8 cellular contexts compared by ENCODE assay signal in genomic region chr9:127976498-127976897, GRCh38. TPM values are rescaled to one million over a fixed set of nuclear protein-coding genes. Genes with fewer than 3 reads are reported as not detected.
DNase-seq lines count a peak whose midpoint lies in the region; ATAC-seq and TF ChIP-seq lines count a peak whose summit lies in the region.

No MANE protein-coding gene starts in this region.

- H3K27ac ChIP-seq in Panc1 (ENCODE audit: low read length) (peak overlapping the region; percentile 94), stomach smooth muscle (ENCODE audit: low read length) (peak overlapping the region; percentile 24)

- no TSS peak for BruUV-seq in Panc1 (replicated peaks; lab: Mats Ljungman, UMichigan)

- ATAC-seq in Panc1 (no peak), esophagus mucosa (peak; percentile 46), GM19463 (IDR thresholded peaks at IDR 0.05; ENCODE audit: unreplicated experiment) (no peak), HG02588 (IDR thresholded peaks at IDR 0.05; ENCODE audit: unreplicated experiment) (no peak), GM18870 (IDR thresholded peaks at IDR 0.05; ENCODE audit: unreplicated experiment) (no peak)

- intact Hi-C loops in Panc1 (cut with micrococcal nuclease; ENCODE audit: unreplicated experiment), result loop anchor here (5.0 kb wide), 1 partner anchor 34 kb away; no protein-coding TSS in a partner anchor

- POLR2A ChIA-PET in Panc1 (lab: Charles Lee), result interaction anchor here (0.5 kb wide), 1 partner anchor 9 kb away, joined by 4 read pairs; no protein-coding TSS in a partner anchor

- no peaks in the 10 kb centered on the region for H3K9me3 ChIP-seq in Panc1 (ENCODE audit: control insufficient read depth, insufficient read depth, low read depth, low read length)
- no peaks in the 10 kb centered on the region for H3K9me3 ChIP-seq in stomach smooth muscle (ENCODE audit: control insufficient read depth in 2 of 2, low read length in 2 of 2)

- in situ Hi-C loops in Panc1 (cut with HindIII; ENCODE audit: low pct_unique_long_range_greater_than_20kb, low sequenced_read_pairs), result no loop called here

- H3K9ac ChIP-seq in stomach smooth muscle (ENCODE audit: low read length in 2 of 2), result peak overlapping the region; percentile 36 to 44

- DNase-seq in activated CD4-positive, CD25-positive, alpha-beta regulatory T cell treated with anti-CD3 and anti-CD28 coated beads, Interleukin-2, amount 50 U/mL, for 72 hours, result peak; percentile 29
- no peak for DNase-seq in activated CD4-positive, CD25-positive, alpha-beta regulatory T cell (lab: John Stamatoyannopoulos, UW)
- DNase-seq in Panc1 (ENCODE audit: low read depth, low spot score), result no peak

- peaks cover 38% of the 10 kb centered on the region for H3K4me1 ChIP-seq in Panc1 (ENCODE audit: control insufficient read depth, insufficient read depth, low read length)
- H3K4me1 ChIP-seq in stomach smooth muscle (ENCODE audit: control insufficient read depth, insufficient read depth, low read length), result peaks cover 87% of the 10 kb centered on the region

- CTCF ChIA-PET in Panc1 (lab: Charles Lee), result interaction anchor here (0.6 kb wide), 1 partner anchor 27 kb away, joined by 5 read pairs; no protein-coding TSS in a partner anchor

- H3K27me3 ChIP-seq in Panc1 (ENCODE audit: control insufficient read depth, insufficient read depth, low read length) (no peaks in the 10 kb centered on the region), stomach smooth muscle (ENCODE audit: control insufficient read depth in 1 of 2, insufficient read depth in 2 of 2, low read length in 2 of 2) (no peaks in the 10 kb centered on the region)

- H3K4me3 ChIP-seq in Panc1 (ENCODE audit: low read depth in 2 of 2, low read length in 2 of 2) (peak overlapping the region; percentile 94 to 98), stomach smooth muscle (ENCODE audit: low read length in 2 of 2) (peak overlapping the region; percentile 12 to 29)

- H3K36me3 ChIP-seq in Panc1 (ENCODE audit: control insufficient read depth, insufficient read depth, low read length), result no peaks in the 10 kb centered on the region; the same call in none of the 2 replicates
- H3K36me3 ChIP-seq in stomach smooth muscle (ENCODE audit: control insufficient read depth in 2 of 2, insufficient read depth in 2 of 2, low read length in 2 of 2), result no peaks in the 10 kb centered on the region

- no peak for TF ChIP-seq CTCF in Panc1 (IDR thresholded peaks at IDR 0.05)

RNA-seq across cellular contexts. Expression of gene EEIG1, which starts 4.3 kb away (rescaled TPM):
- total RNA-seq in Panc1 (2021; ENCODE audit: unreplicated experiment) (361 TPM), esophagus mucosa (108 TPM)
- 215 TPM for polyA plus RNA-seq in Panc1 (2012; ENCODE audit: insufficient read length)

RNA-seq across cellular contexts. Expression of gene DPM2, which starts 38.8 kb away (rescaled TPM):
- total RNA-seq in Panc1 (2021; ENCODE audit: unreplicated experiment) (58.7 TPM), esophagus mucosa (25.7 TPM)
- polyA plus RNA-seq in Panc1 (2012; ENCODE audit: insufficient read length), result 51.1 TPM

RNA-seq across cellular contexts. Expression of gene PIP5KL1, which starts 45.9 kb away (rescaled TPM):
- total RNA-seq in Panc1 (2021; ENCODE audit: unreplicated experiment) (7.8 TPM), esophagus mucosa (4.3 TPM)
- polyA plus RNA-seq in Panc1 (2012; ENCODE audit: insufficient read length), result 10.9 TPM

RNA-seq across cellular contexts. Expression of gene ST6GALNAC4, which starts 59.7 kb away (rescaled TPM):
- 38.0 TPM for total RNA-seq in Panc1 (2021; ENCODE audit: unreplicated experiment)
- polyA plus RNA-seq in Panc1 (2012; ENCODE audit: insufficient read length), result 69.5 TPM
- total RNA-seq in esophagus mucosa, result 11.4 TPM
